In genomic region chr13:73531014-73531413, GRCh38 we compare ENCODE assay signal across 1 cellular context.
TF ChIP-seq lines count a peak whose summit lies in the region.

No MANE protein-coding gene starts in this region.

TF ChIP-seq in GM23338, 12 proteins besides CTCF, POLR2A, EP300 and RAD21 (continued from another document):
- TF ChIP-seq REST (IDR thresholded peaks at IDR 0.05; ENCODE audit: unreplicated experiment) (no peak), EZH2phosphoT487 (IDR thresholded peaks at IDR 0.05; ENCODE audit: unreplicated experiment) (no peak), ETS1 (IDR thresholded peaks at IDR 0.05) (no peak), ZNF331 (CRISPR knock-in tag; IDR thresholded peaks at IDR 0.05; ENCODE audit: low read depth) (no peak), EZH2 (IDR thresholded peaks at IDR 0.05; ENCODE audit: low read depth, unreplicated experiment) (no peak)
- TF ChIP-seq, protein P1, sequence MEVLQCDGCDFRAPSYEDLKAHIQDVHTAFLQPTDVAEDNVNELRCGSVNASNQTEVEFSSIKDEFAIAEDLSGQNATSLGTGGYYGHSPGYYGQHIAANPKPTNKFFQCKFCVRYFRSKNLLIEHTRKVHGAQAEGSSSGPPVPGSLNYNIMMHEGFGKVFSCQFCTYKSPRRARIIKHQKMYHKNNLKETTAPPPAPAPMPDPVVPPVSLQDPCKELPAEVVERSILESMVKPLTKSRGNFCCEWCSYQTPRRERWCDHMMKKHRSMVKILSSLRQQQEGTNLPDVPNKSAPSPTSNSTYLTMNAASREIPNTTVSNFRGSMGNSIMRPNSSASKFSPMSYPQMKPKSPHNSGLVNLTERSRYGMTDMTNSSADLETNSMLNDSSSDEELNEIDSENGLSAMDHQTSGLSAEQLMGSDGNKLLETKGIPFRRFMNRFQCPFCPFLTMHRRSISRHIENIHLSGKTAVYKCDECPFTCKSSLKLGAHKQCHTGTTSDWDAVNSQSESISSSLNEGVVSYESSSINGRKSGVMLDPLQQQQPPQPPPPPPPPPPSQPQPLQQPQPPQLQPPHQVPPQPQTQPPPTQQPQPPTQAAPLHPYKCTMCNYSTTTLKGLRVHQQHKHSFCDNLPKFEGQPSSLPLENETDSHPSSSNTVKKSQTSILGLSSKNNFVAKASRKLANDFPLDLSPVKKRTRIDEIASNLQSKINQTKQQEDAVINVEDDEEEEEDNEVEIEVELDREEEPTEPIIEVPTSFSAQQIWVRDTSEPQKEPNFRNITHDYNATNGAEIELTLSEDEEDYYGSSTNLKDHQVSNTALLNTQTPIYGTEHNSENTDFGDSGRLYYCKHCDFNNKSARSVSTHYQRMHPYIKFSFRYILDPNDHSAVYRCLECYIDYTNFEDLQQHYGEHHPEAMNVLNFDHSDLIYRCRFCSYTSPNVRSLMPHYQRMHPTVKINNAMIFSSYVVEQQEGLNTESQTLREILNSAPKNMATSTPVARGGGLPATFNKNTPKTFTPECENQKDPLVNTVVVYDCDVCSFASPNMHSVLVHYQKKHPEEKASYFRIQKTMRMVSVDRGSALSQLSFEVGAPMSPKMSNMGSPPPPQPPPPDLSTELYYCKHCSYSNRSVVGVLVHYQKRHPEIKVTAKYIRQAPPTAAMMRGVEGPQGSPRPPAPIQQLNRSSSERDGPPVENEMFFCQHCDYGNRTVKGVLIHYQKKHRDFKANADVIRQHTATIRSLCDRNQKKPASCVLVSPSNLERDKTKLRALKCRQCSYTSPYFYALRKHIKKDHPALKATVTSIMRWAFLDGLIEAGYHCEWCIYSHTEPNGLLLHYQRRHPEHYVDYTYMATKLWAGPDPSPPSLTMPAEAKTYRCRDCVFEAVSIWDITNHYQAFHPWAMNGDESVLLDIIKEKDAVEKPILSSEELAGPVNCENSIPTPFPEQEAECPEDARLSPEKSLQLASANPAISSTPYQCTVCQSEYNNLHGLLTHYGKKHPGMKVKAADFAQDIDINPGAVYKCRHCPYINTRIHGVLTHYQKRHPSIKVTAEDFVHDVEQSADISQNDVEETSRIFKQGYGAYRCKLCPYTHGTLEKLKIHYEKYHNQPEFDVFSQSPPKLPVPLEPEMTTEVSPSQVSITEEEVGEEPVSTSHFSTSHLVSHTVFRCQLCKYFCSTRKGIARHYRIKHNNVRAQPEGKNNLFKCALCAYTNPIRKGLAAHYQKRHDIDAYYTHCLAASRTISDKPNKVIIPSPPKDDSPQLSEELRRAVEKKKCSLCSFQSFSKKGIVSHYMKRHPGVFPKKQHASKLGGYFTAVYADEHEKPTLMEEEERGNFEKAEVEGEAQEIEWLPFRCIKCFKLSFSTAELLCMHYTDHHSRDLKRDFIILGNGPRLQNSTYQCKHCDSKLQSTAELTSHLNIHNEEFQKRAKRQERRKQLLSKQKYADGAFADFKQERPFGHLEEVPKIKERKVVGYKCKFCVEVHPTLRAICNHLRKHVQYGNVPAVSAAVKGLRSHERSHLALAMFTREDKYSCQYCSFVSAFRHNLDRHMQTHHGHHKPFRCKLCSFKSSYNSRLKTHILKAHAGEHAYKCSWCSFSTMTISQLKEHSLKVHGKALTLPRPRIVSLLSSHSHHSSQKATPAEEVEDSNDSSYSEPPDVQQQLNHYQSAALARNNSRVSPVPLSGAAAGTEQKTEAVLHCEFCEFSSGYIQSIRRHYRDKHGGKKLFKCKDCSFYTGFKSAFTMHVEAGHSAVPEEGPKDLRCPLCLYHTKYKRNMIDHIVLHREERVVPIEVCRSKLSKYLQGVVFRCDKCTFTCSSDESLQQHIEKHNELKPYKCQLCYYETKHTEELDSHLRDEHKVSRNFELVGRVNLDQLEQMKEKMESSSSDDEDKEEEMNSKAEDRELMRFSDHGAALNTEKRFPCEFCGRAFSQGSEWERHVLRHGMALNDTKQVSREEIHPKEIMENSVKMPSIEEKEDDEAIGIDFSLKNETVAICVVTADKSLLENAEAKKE (CRISPR knock-in tag; IDR thresholded peaks at IDR 0.05) = no peak
